In genomic region chr20:63968928-63969760, GRCh38 we compare ENCODE assay signal across 8 cellular contexts. TPM values are rescaled to one million over a fixed set of nuclear protein-coding genes. Genes with fewer than 3 reads are reported as not detected.
A peak's percentile ranks its signal among the peaks of the same experiment; 100 is the strongest.
DNase-seq lines count a peak whose midpoint lies in the region; ATAC-seq, FAIRE-seq and TF ChIP-seq lines count a peak whose summit lies in the region.

No MANE protein-coding gene starts in this region.

- H3K27ac ChIP-seq in heart left ventricle (peak overlapping the region in 11 of 12 donors; percentile 29 to 86 (median 68)), psoas muscle (peak overlapping the region; percentile 66)

- H3K4me1 Mint-ChIP-seq in HFFc6 (ENCODE audit: low read depth) = peaks cover 25% of the 10 kb centered on the region
- peaks cover 12% of the 10 kb centered on the region for H3K4me1 Mint-ChIP-seq in activated T-helper 2 cell treated with anti-CD3 and anti-CD28 coated beads, Interferon-gamma antibody, Interleukin-2, Interleukin-4, amounts not matched to agents 10 μg/mL and 5 μg/mL and 100 μg/mL, durations not matched to agents 14 hours and 24 hours and 36 hours (ENCODE audit: low read depth)

- H3K9me3 ChIP-seq in heart left ventricle = no peaks in the 10 kb centered on the region
- no peaks in the 10 kb centered on the region for H3K9me3 ChIP-seq in psoas muscle

- peak overlapping the region; percentile 65 for H3K27ac Mint-ChIP-seq in HFFc6
- H3K27ac Mint-ChIP-seq in activated T-helper 2 cell treated with anti-CD3 and anti-CD28 coated beads, Interferon-gamma antibody, Interleukin-2, Interleukin-4, amounts not matched to agents 10 μg/mL and 5 μg/mL and 100 μg/mL, durations not matched to agents 14 hours and 24 hours and 36 hours = peak overlapping the region; percentile 83

- ATAC-seq in heart left ventricle (no peak), psoas muscle (no peak)

- no peaks in the 10 kb centered on the region for H3K27me3 ChIP-seq in heart left ventricle
- H3K27me3 ChIP-seq in psoas muscle (ENCODE audit: insufficient read depth in 3 of 3, low read length in 2 of 3) = no peaks in the 10 kb centered on the region

- H3K27me3 Mint-ChIP-seq in HFFc6 (ENCODE audit: insufficient read depth) = no peaks in the 10 kb centered on the region; the same call in none of the 2 replicates
- no peaks in the 10 kb centered on the region for H3K27me3 Mint-ChIP-seq in activated T-helper 2 cell treated with anti-CD3 and anti-CD28 coated beads, Interferon-gamma antibody, Interleukin-2, Interleukin-4, amounts not matched to agents 10 μg/mL and 5 μg/mL and 100 μg/mL, durations not matched to agents 14 hours and 24 hours and 36 hours (ENCODE audit: low read depth)

- H3K9me3 Mint-ChIP-seq in HFFc6 = no peaks in the 10 kb centered on the region
- no peaks in the 10 kb centered on the region for H3K9me3 Mint-ChIP-seq in activated T-helper 2 cell treated with anti-CD3 and anti-CD28 coated beads, Interferon-gamma antibody, Interleukin-2, Interleukin-4, amounts not matched to agents 10 μg/mL and 5 μg/mL and 100 μg/mL, durations not matched to agents 14 hours and 24 hours and 36 hours

- peaks cover 0 to 37% (median 29%) of the 10 kb centered on the region in 12 donors for H3K4me1 ChIP-seq in heart left ventricle
- H3K4me1 ChIP-seq in psoas muscle = peaks cover 10% of the 10 kb centered on the region

- intact Hi-C loops in activated T-helper 2 cell treated with anti-CD3 and anti-CD28 coated beads, Interferon-gamma antibody, Interleukin-2, Interleukin-4, amounts not matched to agents 10 μg/mL and 5 μg/mL and 100 μg/mL, durations not matched to agents 14 hours and 24 hours and 36 hours (cut with micrococcal nuclease) = no loop called here
- intact Hi-C loops in heart left ventricle (cut with DNase I) = no loop called here
- intact Hi-C loops in psoas muscle (cut with DNase I) = loop anchor here in 1 of 2 donors (5.0 kb wide), 1 partner anchor 72 kb away; the partner anchor contains the start of gene DNAJC5

- no peak for TF ChIP-seq POLR2A in heart left ventricle (IDR thresholded peaks at IDR 0.05)

- H3K4me3 Mint-ChIP-seq in HFFc6 = peak overlapping the region; percentile 89
- H3K4me3 Mint-ChIP-seq in activated T-helper 2 cell treated with anti-CD3 and anti-CD28 coated beads, Interferon-gamma antibody, Interleukin-2, Interleukin-4, amounts not matched to agents 10 μg/mL and 5 μg/mL and 100 μg/mL, durations not matched to agents 14 hours and 24 hours and 36 hours (ENCODE audit: low read depth) = peak overlapping the region; percentile 86

- WGBS in heart left ventricle, 4 donors = 1 to 3% (median 2%) methylated on average over 15 to 70 of the region's 70 CpGs
- 2 to 11% (median 4%) methylated on average over 7 to 70 of the region's 70 CpGs for WGBS in psoas muscle, 3 donors

- DNase-seq in AG09309 (ENCODE audit: low read depth) = no peak
- no peak for DNase-seq in HFFc6
- no peak for DNase-seq in activated T-helper 2 cell treated with anti-CD3 and anti-CD28 coated beads, Interferon-gamma antibody, Interleukin-2, Interleukin-4, amounts not matched to agents 10 μg/mL and 5 μg/mL and 100 μg/mL, durations not matched to agents 14 hours and 24 hours and 36 hours (ENCODE audit: low spot score)
- peak; percentile 26 to 53 (median 42) for DNase-seq in heart left ventricle
- DNase-seq in psoas muscle = peak; percentile 38 to 64
- no peak for DNase-seq in DMS79 (lab: John Stamatoyannopoulos, UW)
- no peak for DNase-seq in HTR-8/SVneo (ENCODE audit: insufficient read length, low spot score)
- no peak for DNase-seq in NAMALWA (ENCODE audit: low spot score)

- TF ChIP-seq CTCF in AG09309 (IDR thresholded peaks at IDR 0.05; ENCODE audit: control insufficient read depth, insufficient read depth, low read depth, low read length, missing control alignments) (no peak), HFFc6 (IDR thresholded peaks at IDR 0.05) (no peak), heart left ventricle (IDR thresholded peaks at IDR 0.05) (no peak), psoas muscle (IDR thresholded peaks at IDR 0.05) (no peak)

- no peaks in the 10 kb centered on the region for H3K36me3 Mint-ChIP-seq in HFFc6 (ENCODE audit: low read depth)
- peaks cover 37% of the 10 kb centered on the region for H3K36me3 Mint-ChIP-seq in activated T-helper 2 cell treated with anti-CD3 and anti-CD28 coated beads, Interferon-gamma antibody, Interleukin-2, Interleukin-4, amounts not matched to agents 10 μg/mL and 5 μg/mL and 100 μg/mL, durations not matched to agents 14 hours and 24 hours and 36 hours (ENCODE audit: low read depth)

- no peak for FAIRE-seq in HTR-8/SVneo (lab: Jason Lieb, UNC)

- peaks cover 0 to 20% (median 7%) of the 10 kb centered on the region in 9 donors for H3K36me3 ChIP-seq in heart left ventricle
- peaks cover 2 to 21% of the 10 kb centered on the region in 2 donors for H3K36me3 ChIP-seq in psoas muscle (ENCODE audit: insufficient read depth in 1 of 2, low read depth in 1 of 2)

- H3K4me3 ChIP-seq in AG09309 (ENCODE audit: control insufficient read depth, low read depth, low read length) = peak overlapping the region; percentile 65
- H3K4me3 ChIP-seq in heart left ventricle = peak overlapping the region; percentile 21 to 91 (median 66)
- peak overlapping the region; percentile 76 for H3K4me3 ChIP-seq in psoas muscle

RNA-seq across cellular contexts. Expression of gene ZNF512B, which starts 0.6 kb away (rescaled TPM):
- 10 to 100 TPM; 20.7 to 26.1 (median 21.4) TPM for total RNA-seq in HFFc6 (2021; fragmentation: NEBNext Ultra II Directional; extraction: Animal tissue kit (Norgen Biotek cat#: 25700))
- total RNA-seq in activated T-helper 2 cell treated with anti-CD3 and anti-CD28 coated beads, Interferon-gamma antibody, Interleukin-2, Interleukin-4, amounts not matched to agents 10 μg/mL and 5 μg/mL and 100 μg/mL, durations not matched to agents 14 hours and 24 hours and 36 hours = 26.2 and 27.0 TPM in 2 replicates
- 10 to 100 TPM in 8 of 9 donors, 1 to 10 TPM in 1; 7.3 to 15.9 (median 12.2) TPM for total RNA-seq in heart left ventricle
- 1 to 10 TPM; 7.7 to 9.3 TPM for polyA plus RNA-seq in heart left ventricle
- total RNA-seq in psoas muscle = 10 to 100 TPM in 3 of 4 donors, 1 to 10 TPM in 1; 10.0 to 14.4 (median 12.4) TPM
- 1 to 10 TPM; 3.3 to 9.1 (median 5.6) TPM for polyA plus RNA-seq in psoas muscle

RNA-seq across cellular contexts. Expression of gene SAMD10, which starts 10.3 kb away (rescaled TPM):
- total RNA-seq in HFFc6 (2021; fragmentation: NEBNext Ultra II Directional; extraction: Animal tissue kit (Norgen Biotek cat#: 25700)) = 1 to 10 TPM; 1.3 to 3.0 (median 2.1) TPM
- 23.4 and 25.3 TPM in 2 replicates for total RNA-seq in activated T-helper 2 cell treated with anti-CD3 and anti-CD28 coated beads, Interferon-gamma antibody, Interleukin-2, Interleukin-4, amounts not matched to agents 10 μg/mL and 5 μg/mL and 100 μg/mL, durations not matched to agents 14 hours and 24 hours and 36 hours
- total RNA-seq in heart left ventricle = 1 to 10 TPM; 3.1 to 6.3 (median 4.3) TPM
- polyA plus RNA-seq in heart left ventricle = 1 to 10 TPM; 4.8 to 6.0 TPM
- under 1 TPM; 0.32 to 0.84 (median 0.55) TPM for total RNA-seq in psoas muscle
- polyA plus RNA-seq in psoas muscle = 1 to 10 TPM in 1 of 3 donors, under 1 TPM in 2; 0.44 to 5.5 (median 0.92) TPM

RNA-seq across cellular contexts. Expression of gene PRPF6, which starts 11.8 kb away (rescaled TPM):
- total RNA-seq in HFFc6 (2021; fragmentation: NEBNext Ultra II Directional; extraction: Animal tissue kit (Norgen Biotek cat#: 25700)) = 10 to 100 TPM; 70.7 to 73.2 (median 72.9) TPM
- total RNA-seq in activated T-helper 2 cell treated with anti-CD3 and anti-CD28 coated beads, Interferon-gamma antibody, Interleukin-2, Interleukin-4, amounts not matched to agents 10 μg/mL and 5 μg/mL and 100 μg/mL, durations not matched to agents 14 hours and 24 hours and 36 hours = 68.9 and 70.3 TPM in 2 replicates
- total RNA-seq in heart left ventricle (10 to 100 TPM; 41.4 to 62.6 (median 47.6) TPM), psoas muscle (10 to 100 TPM; 51.0 to 63.1 (median 59.8) TPM)
- polyA plus RNA-seq in heart left ventricle (10 to 100 TPM; 31.0 to 58.5 TPM), psoas muscle (10 to 100 TPM; 38.8 to 75.4 (median 52.5) TPM)

RNA-seq across cellular contexts. Expression of gene UCKL1, which starts 12.9 kb away (rescaled TPM):
- 10 to 100 TPM; 17.2 to 21.7 (median 19.4) TPM for total RNA-seq in HFFc6 (2021; fragmentation: NEBNext Ultra II Directional; extraction: Animal tissue kit (Norgen Biotek cat#: 25700))
- total RNA-seq in activated T-helper 2 cell treated with anti-CD3 and anti-CD28 coated beads, Interferon-gamma antibody, Interleukin-2, Interleukin-4, amounts not matched to agents 10 μg/mL and 5 μg/mL and 100 μg/mL, durations not matched to agents 14 hours and 24 hours and 36 hours = 48.7 and 51.2 TPM in 2 replicates
- total RNA-seq in heart left ventricle (10 to 100 TPM; 27.7 to 43.8 (median 37.5) TPM), psoas muscle (10 to 100 TPM; 23.2 to 37.0 (median 35.5) TPM)
- polyA plus RNA-seq in heart left ventricle (10 to 100 TPM; 27.7 to 49.7 TPM), psoas muscle (10 to 100 TPM; 22.9 to 42.4 (median 40.5) TPM)

Comparison
In these comparisons a context has a peak if more than half of its experiments do, and no peak if none do; other contexts are left out.
1. DNase-seq: peak in heart left ventricle (5 of 5) and psoas muscle (2 of 2); none in AG09309 (single experiment), HFFc6 (single experiment), activated T-helper 2 cell treated with anti-CD3 and anti-CD28 coated beads, Interferon-gamma antibody, Interleukin-2, Interleukin-4, amounts not matched to agents 10 μg/mL and 5 μg/mL and 100 μg/mL, durations not matched to agents 14 hours and 24 hours and 36 hours (single experiment), DMS79 (single experiment), HTR-8/SVneo (single experiment) and NAMALWA (single experiment).
2. Peak in every context shown above with its lines, with median percentiles within 50 percentile points of each other: H3K4me3 ChIP-seq.